28 cellular contexts compared by ENCODE assay signal in genomic region chr10:70319824-70320223, GRCh38. TPM values are rescaled to one million over a fixed set of nuclear protein-coding genes. Genes with fewer than 3 reads are reported as not detected.
"Had no signal": no experiment of that assay in that cellular context is flagged by ENCODE, and none has a peak within 500 bp of the region (broad histone marks: within the 10 kb centered on the region; RNA-seq: fewer than 3 reads in every experiment).

No MANE protein-coding gene starts in this region.

- H3K4me2 ChIP-seq: smooth muscle cell had no signal

- H3K27ac ChIP-seq: epithelial cell of prostate, ovary, right lobe of liver, upper lobe of left lung had no signal

- H3K27ac Mint-ChIP-seq: dendritic cell treated with granulocyte-macrophage colony-stimulating factor and Interleukin-4, amounts not matched to agents 40 ng/mL and 50 ng/mL, for 4 days; endodermal cell; memory B cell; natural killer cell; progenitor cell of endocrine pancreas; stimulated activated naive B cell treated with anti-CD40 and anti-IgM and Interleukin-4, amounts not matched to agents 10 μg/mL and 1 μg/mL and 100 μg/mL, for 72 hours; stimulated activated naive CD8-positive, alpha-beta T cell treated with anti-CD3 and anti-CD28 coated beads, Interleukin-15, Interleukin-2, amounts not matched to agents 100 ng/mL and 50 ng/mL, for 24 hours had no signal

- H3K9me3 ChIP-seq: gastrocnemius medialis, ovary, right lobe of liver, thoracic aorta, tibial nerve, upper lobe of left lung had no signal

- ATAC-seq: esophagus mucosa; gastrocnemius medialis; left lobe of liver; natural killer cell; right lobe of liver; stimulated activated naive B cell treated with anti-CD40 and anti-IgM and Interleukin-4, amounts not matched to agents 10 μg/mL and 1 μg/mL and 100 μg/mL, for 72 hours had no signal

- H3K27me3 Mint-ChIP-seq: memory B cell; progenitor cell of endocrine pancreas; stimulated activated naive CD8-positive, alpha-beta T cell treated with anti-CD3 and anti-CD28 coated beads, Interleukin-15, Interleukin-2, amounts not matched to agents 100 ng/mL and 50 ng/mL, for 24 hours had no signal

- H3K4me3 ChIP-seq: gastrocnemius medialis, lung, ovary, right lobe of liver, smooth muscle cell, thoracic aorta, tibial nerve, upper lobe of left lung had no signal

- H3K27me3 ChIP-seq: gastrocnemius medialis, ovary, right lobe of liver, tibial nerve, upper lobe of left lung had no signal

- H3K36me3 Mint-ChIP-seq: memory B cell; natural killer cell; stimulated activated naive B cell treated with anti-CD40 and anti-IgM and Interleukin-4, amounts not matched to agents 10 μg/mL and 1 μg/mL and 100 μg/mL, for 72 hours had no signal

- DNase-seq: effector CD8-positive, alpha-beta T cell; foreskin fibroblast; gastrocnemius medialis; natural killer cell; occipital lobe; ovary; right lobe of liver; stimulated activated CD4-positive, alpha-beta T cell treated with anti-CD3 and anti-CD28 coated beads, Interleukin-12 subunit alpha, Interleukin-12 subunit beta, amount 100 ng/mL, for 4 hours; stimulated activated CD4-positive, alpha-beta T cell treated with anti-CD3 and anti-CD28 coated beads, Interleukin-1b, Interleukin-23, amount 100 ng/mL, for 48 hours; stimulated activated CD4-positive, alpha-beta T cell treated with anti-CD3 and anti-CD28 coated beads, Interleukin-4, amount 100 ng/mL, for 1 hour; stimulated activated naive B cell treated with anti-CD40 and anti-IgM and Interleukin-4, amounts not matched to agents 10 μg/mL and 1 μg/mL and 100 μg/mL, for 72 hours; upper lobe of left lung had no signal

- FAIRE-seq: colon, keratinocyte had no signal

- H3K36me3 ChIP-seq: gastrocnemius medialis, ovary, thoracic aorta, tibial nerve, upper lobe of left lung had no signal

- H3K4me3 Mint-ChIP-seq: dendritic cell treated with granulocyte-macrophage colony-stimulating factor and Interleukin-4, amounts not matched to agents 40 ng/mL and 50 ng/mL, for 4 days; endodermal cell; memory B cell; natural killer cell; stimulated activated naive B cell treated with anti-CD40 and anti-IgM and Interleukin-4, amounts not matched to agents 10 μg/mL and 1 μg/mL and 100 μg/mL, for 72 hours; stimulated activated naive CD8-positive, alpha-beta T cell treated with anti-CD3 and anti-CD28 coated beads, Interleukin-15, Interleukin-2, amounts not matched to agents 100 ng/mL and 50 ng/mL, for 24 hours had no signal

RNA-seq across cellular contexts. Expression of gene NPFFR1, which starts 36.0 kb away (rescaled TPM):
- total RNA-seq: glomerular endothelial cell, left lobe of liver, progenitor cell of endocrine pancreas, right lobe of liver had no signal
- polyA plus RNA-seq: keratinocyte, liver, smooth muscle cell had no signal
